ENCODE assay signal across 8 cellular contexts in the genomic region with DNA sequence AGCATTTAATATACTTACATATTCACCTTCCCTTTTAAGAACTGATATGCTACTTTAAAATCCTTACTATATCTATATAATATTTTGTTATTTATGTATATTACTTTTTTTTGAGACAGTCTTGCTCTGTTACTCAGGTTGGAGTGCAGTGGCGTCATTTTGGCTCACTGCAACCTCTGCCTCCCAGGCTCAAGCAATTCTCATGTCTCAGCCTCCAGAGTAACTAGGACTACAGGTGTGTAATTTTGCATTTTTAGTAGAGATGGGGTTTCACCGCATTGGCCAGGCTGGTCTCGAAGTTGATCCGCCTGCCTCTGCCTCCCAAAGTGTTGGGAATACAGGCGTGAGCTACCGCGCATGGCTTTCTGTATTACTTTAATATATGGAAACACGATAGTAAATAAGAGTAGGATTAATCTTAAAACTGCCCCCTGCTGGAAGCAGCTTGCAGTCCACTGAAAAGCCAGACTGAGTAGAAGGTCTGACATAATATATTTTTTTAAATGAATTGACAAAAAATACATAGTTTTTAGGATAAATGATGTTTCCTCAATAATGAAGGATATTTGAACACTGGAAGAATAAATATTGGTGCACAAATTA. TPM values are rescaled to one million over a fixed set of nuclear protein-coding genes. Genes with fewer than 3 reads are reported as not detected.
A peak's percentile ranks its signal among the peaks of the same experiment; 100 is the strongest.
DNase-seq lines count a peak whose midpoint lies in the region; ATAC-seq and TF ChIP-seq lines count a peak whose summit lies in the region.

No MANE protein-coding gene starts in this region.

- H2AFZ ChIP-seq in smooth muscle cell (ENCODE audit: low read depth) = no peak overlapping the region

- no peak overlapping the region for H3K9ac ChIP-seq in smooth muscle cell (ENCODE audit: low read depth)

- no peak overlapping the region for H3K27ac ChIP-seq in smooth muscle cell (ENCODE audit: low read depth)

- WGBS in smooth muscle cell (ENCODE audit: low lambda C conversion rate) = 90% methylated on average over 8 of the region's 8 CpGs

- TF ChIP-seq CTCF in GM13977 (IDR thresholded peaks at IDR 0.05; ENCODE audit: extremely low read depth, insufficient read depth, missing control alignments) (peak; percentile 61), smooth muscle cell (IDR thresholded peaks at IDR 0.05; ENCODE audit: borderline replicate concordance, insufficient read depth, poor library complexity, severe bottlenecking) (peak; percentile 42)

- no peaks in the 10 kb centered on the region for H3K79me2 ChIP-seq in smooth muscle cell (ENCODE audit: low read depth)

- no peaks in the 10 kb centered on the region for H3K9me3 ChIP-seq in smooth muscle cell (replicated peaks; ENCODE audit: low read depth)

- no peak for TF ChIP-seq POLR2A in GM18505 (IDR thresholded peaks at IDR 0.05; ENCODE audit: borderline replicate concordance, extremely low read depth, insufficient read depth, insufficient read length)

- no peaks in the 10 kb centered on the region for H3K4me1 ChIP-seq in smooth muscle cell (ENCODE audit: low read depth)

- H3K4me2 ChIP-seq in smooth muscle cell = no peak overlapping the region

- in situ Hi-C loops in GM13977 (cut with MboI; ENCODE audit: low pct_unique_long_range_greater_than_20kb, low sequenced_read_pairs, unreplicated experiment) = no loop called here

- peak; percentile 44 to 55 for DNase-seq in AML-193 (lab: John Stamatoyannopoulos, UW)
- no peak for DNase-seq in GM13977 (ENCODE audit: low spot score)
- peak; percentile 21 for DNase-seq in UCSD-AML1 (lab: John Stamatoyannopoulos, UW; ENCODE audit: unreplicated experiment)
- peak; percentile 31 for DNase-seq in effector CD8-positive, alpha-beta T cell (lab: John Stamatoyannopoulos, UW)
- DNase-seq in smooth muscle cell (lab: John Stamatoyannopoulos, UW; ENCODE audit: unreplicated experiment) = no peak
- DNase-seq in GOT3 (lab: John Stamatoyannopoulos, UW) = no peak

- no peaks in the 10 kb centered on the region for H3K36me3 ChIP-seq in smooth muscle cell (ENCODE audit: low read depth)

- no peaks in the 10 kb centered on the region for H3K27me3 ChIP-seq in smooth muscle cell (ENCODE audit: low read depth)

- H4K20me1 ChIP-seq in smooth muscle cell (ENCODE audit: low read depth) = peaks cover 15% of the 10 kb centered on the region

- no peak overlapping the region for H3K4me3 ChIP-seq in smooth muscle cell

- peaks cover 7% of the 10 kb centered on the region for H3F3A ChIP-seq in smooth muscle cell (ENCODE audit: low read depth)

- ATAC-seq in GM18858 (IDR thresholded peaks at IDR 0.05; ENCODE audit: unreplicated experiment) = no peak
- no peak for ATAC-seq in GM18505 (IDR thresholded peaks at IDR 0.05; ENCODE audit: unreplicated experiment)

RNA-seq across cellular contexts. Expression of a gene that starts 24.4 kb away (rescaled TPM):
- total RNA-seq in smooth muscle cell = 15.7 and 20.0 TPM in 2 replicates
- 4.5 and 5.3 TPM in 2 replicates for polyA plus RNA-seq in smooth muscle cell

RNA-seq across cellular contexts. Expression of a gene that starts 28.8 kb away (rescaled TPM):
- not detected in 2 replicates for total RNA-seq in smooth muscle cell
- not detected in 2 replicates for polyA plus RNA-seq in smooth muscle cell

Comparison
In these comparisons a context has a peak if more than half of its experiments do, and no peak if none do; other contexts are left out.
1. DNase-seq: peak in AML-193 (2 of 2), UCSD-AML1 (single experiment) and effector CD8-positive, alpha-beta T cell (single experiment); none in GM13977 (single experiment), smooth muscle cell (single experiment) and GOT3 (single experiment).